Comparison of ENCODE assay signal across 22 cellular contexts in the genomic region with DNA sequence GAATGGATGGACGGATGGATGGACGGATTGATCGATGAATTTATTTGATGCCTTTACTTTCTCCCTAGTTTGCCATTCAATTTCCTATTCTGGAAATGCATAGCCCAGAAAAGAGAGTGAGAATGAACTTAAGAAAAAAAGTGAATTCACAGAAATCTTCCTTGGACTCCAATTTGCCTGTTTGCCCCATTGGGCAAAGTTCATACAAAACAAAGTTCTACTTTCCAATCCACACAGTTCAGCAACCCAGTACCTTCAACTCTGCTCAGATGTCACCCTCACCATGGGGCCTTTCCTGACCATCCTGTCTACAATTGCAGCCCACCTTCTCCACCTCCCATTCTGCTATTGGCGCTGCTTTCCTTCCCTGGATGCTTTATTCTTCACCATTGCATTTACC.
"Had no signal": no experiment of that assay in that cellular context is flagged by ENCODE, and none has a peak within 500 bp of the region (broad histone marks: within the 10 kb centered on the region; RNA-seq: fewer than 3 reads in every experiment).

No MANE protein-coding gene starts in this region.

- H3K4me3 ChIP-seq: left lung, lung, ovary, sigmoid colon, skin epidermis, spleen, thoracic aorta, transverse colon, vagina had no signal

- ATAC-seq: esophagus mucosa; left lung; natural killer cell; stimulated activated memory B cell treated with anti-CD40 and anti-IgM and Interleukin-4, amounts not matched to agents 10 μg/mL and 1 μg/mL and 100 μg/mL, for 72 hours had no signal

- H3K36me3 ChIP-seq: left lung, ovary, sigmoid colon, spleen, thoracic aorta, transverse colon, vagina had no signal

- H3K9me3 ChIP-seq: left lung, ovary, sigmoid colon, spleen, thoracic aorta, transverse colon, vagina had no signal

- H3K27me3 ChIP-seq: ovary, sigmoid colon, transverse colon, vagina had no signal

- H3K4me1 ChIP-seq: left lung, spleen had no signal

- H3K27ac ChIP-seq: epithelial cell of prostate, left lung, ovary, skin epidermis, spleen, vagina had no signal

- DNase-seq: cortex of kidney; effector CD4-positive, alpha-beta T cell; foreskin fibroblast; glutamatergic neuron; kidney; left lung; natural killer cell; occipital lobe; ovary; posterior cingulate gyrus; retina; sigmoid colon; spleen; stimulated activated CD4-positive, alpha-beta T cell treated with anti-CD3 and anti-CD28 coated beads, Interleukin-4, amount 100 ng/mL, for 4 hours; transverse colon had no signal
